ENCODE assay signal across 1 cellular context in genomic region chr14:100676089-100676685, GRCh38.
A peak's percentile ranks its signal among the peaks of the same experiment; 100 is the strongest.
TF ChIP-seq lines count a peak whose summit lies in the region.

No MANE protein-coding gene starts in this region.

TF ChIP-seq in K562, 482 proteins besides CTCF, POLR2A, EP300 and RAD21 (continued from another document and continues in another):
- TF ChIP-seq ZNF280B (CRISPR knock-in tag; IDR thresholded peaks at IDR 0.05) (no peak), CREB3 (tag; conservative IDR thresholded peaks at IDR 0.05; ENCODE audit: low read depth) (0 out of 2 replicates have a peak, but pooled peaks have one; percentile 26), GTF2E2 (tag; IDR thresholded peaks at IDR 0.05) (no peak), ZNF318 (IDR thresholded peaks at IDR 0.05; ENCODE audit: borderline replicate concordance in 1 of 2, low read depth in 1 of 2) (peak in 1 of 2 experiments; percentile 59; a peak in 1 of 4 replicates), STAT5A (IDR thresholded peaks at IDR 0.05; ENCODE audit: borderline replicate concordance, low read length) (peak; percentile 19; the same call in 1 of the 2 replicates), MAZ (CRISPR knock-in tag; conservative IDR thresholded peaks at IDR 0.05 in 1 of 2, IDR thresholded peaks at IDR 0.05 in 1 of 2) (peak; percentile 65 to 75; a peak in 3 of 4 replicates), YY1 (IDR thresholded peaks at IDR 0.05; ENCODE audit: borderline replicate concordance in 1 of 3, control insufficient read depth in 1 of 3, extremely low read depth in 1 of 3, insufficient read depth in 3 of 3, insufficient read length in 1 of 3, insufficient replicate concordance in 2 of 3, low read depth in 1 of 3, low read length in 2 of 3) (peak in 1 of 3 experiments; percentile 10), SMARCE1 (IDR thresholded peaks at IDR 0.05) (peak; percentile 64; the same call in 1 of the 2 replicates), NCOR1 (IDR thresholded peaks at IDR 0.05) (peak; percentile 68), ZHX1 (conservative IDR thresholded peaks at IDR 0.05; ENCODE audit: low read length) (no peak), RBM25 (IDR thresholded peaks at IDR 0.05; ENCODE audit: low read depth, low read length, severe bottlenecking) (peak; percentile 64), ZNF511 (CRISPR knock-in tag; IDR thresholded peaks at IDR 0.05) (no peak), SMARCA4 (IDR thresholded peaks at IDR 0.05) (peak; percentile 81), ZEB2 (IDR thresholded peaks at IDR 0.05) (peak; percentile 53; the same call in 1 of the 2 replicates), MTA3 (IDR thresholded peaks at IDR 0.05; ENCODE audit: borderline replicate concordance) (peak; percentile 68), ZNF445 (CRISPR knock-in tag; IDR thresholded peaks at IDR 0.05; ENCODE audit: low read depth) (no peak), HES1 (IDR thresholded peaks at IDR 0.05; ENCODE audit: low read depth) (peak; percentile 68), ZKSCAN1 (IDR thresholded peaks at IDR 0.05; ENCODE audit: low read depth, low read length) (no peak), ZNF699 (CRISPR knock-in tag; IDR thresholded peaks at IDR 0.05; ENCODE audit: insufficient replicate concordance) (no peak), MYC (IDR thresholded peaks at IDR 0.05; ENCODE audit: low read depth, low read length) (peak; percentile 52; the same call in 1 of the 2 replicates), MYC (CRISPR knock-in tag; IDR thresholded peaks at IDR 0.05; ENCODE audit: borderline replicate concordance, low read depth) (no peak), BRD4 (IDR thresholded peaks at IDR 0.05) (no peak), HNRNPL (IDR thresholded peaks at IDR 0.05; ENCODE audit: low read depth, low read length) (no peak), TAL1 (IDR thresholded peaks at IDR 0.05) (peak; percentile 60; the same call in 1 of the 2 replicates), ZNF639 (CRISPR knock-in tag; conservative IDR thresholded peaks at IDR 0.05 in 1 of 2, IDR thresholded peaks at IDR 0.05 in 1 of 2) (peak in 1 of 2 experiments; percentile 64; a peak in 1 of 4 replicates), DEAF1 (CRISPR knock-in tag; IDR thresholded peaks at IDR 0.05) (0 out of 2 replicates have a peak, but pooled peaks have one; percentile 3), CSDE1 (IDR thresholded peaks at IDR 0.05) (no peak), ZNF408 (CRISPR knock-in tag; IDR thresholded peaks at IDR 0.05; ENCODE audit: low read depth) (no peak), RCOR1 (IDR thresholded peaks at IDR 0.05; ENCODE audit: borderline replicate concordance in 1 of 2, low read depth in 2 of 2, low read length in 2 of 2) (peak in 1 of 2 experiments; percentile 81; a peak in 2 of 4 replicates), FOXJ2 (tag; IDR thresholded peaks at IDR 0.05) (0 out of 2 replicates have a peak, but pooled peaks have one; percentile 35), ZNF766 (CRISPR knock-in tag; conservative IDR thresholded peaks at IDR 0.05) (no peak), ZBED1 (IDR thresholded peaks at IDR 0.05) (peak; percentile 42; the same call in 1 of the 2 replicates), TBL1XR1 (IDR thresholded peaks at IDR 0.05; ENCODE audit: low read length in 2 of 2) (peak in 1 of 2 experiments; percentile 57; a peak in 2 of 4 replicates), KAT7 (CRISPR knock-in tag; IDR thresholded peaks at IDR 0.05; ENCODE audit: borderline replicate concordance) (no peak), HDAC2 (IDR thresholded peaks at IDR 0.05) (peak; percentile 41; the same call in 1 of the 2 replicates), ARID1B (IDR thresholded peaks at IDR 0.05) (peak; percentile 85), CBFA2T2 (conservative IDR thresholded peaks at IDR 0.05) (peak; percentile 70), TARDBP (IDR thresholded peaks at IDR 0.05) (no peak)
- TF ChIP-seq, protein P1, sequence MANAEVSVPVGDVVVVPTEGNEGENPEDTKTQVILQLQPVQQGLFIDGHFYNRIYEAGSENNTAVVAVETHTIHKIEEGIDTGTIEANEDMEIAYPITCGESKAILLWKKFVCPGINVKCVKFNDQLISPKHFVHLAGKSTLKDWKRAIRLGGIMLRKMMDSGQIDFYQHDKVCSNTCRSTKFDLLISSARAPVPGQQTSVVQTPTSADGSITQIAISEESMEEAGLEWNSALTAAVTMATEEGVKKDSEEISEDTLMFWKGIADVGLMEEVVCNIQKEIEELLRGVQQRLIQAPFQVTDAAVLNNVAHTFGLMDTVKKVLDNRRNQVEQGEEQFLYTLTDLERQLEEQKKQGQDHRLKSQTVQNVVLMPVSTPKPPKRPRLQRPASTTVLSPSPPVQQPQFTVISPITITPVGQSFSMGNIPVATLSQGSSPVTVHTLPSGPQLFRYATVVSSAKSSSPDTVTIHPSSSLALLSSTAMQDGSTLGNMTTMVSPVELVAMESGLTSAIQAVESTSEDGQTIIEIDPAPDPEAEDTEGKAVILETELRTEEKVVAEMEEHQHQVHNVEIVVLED (CRISPR knock-in tag; IDR thresholded peaks at IDR 0.05): no peak
- TF ChIP-seq, protein P2, sequence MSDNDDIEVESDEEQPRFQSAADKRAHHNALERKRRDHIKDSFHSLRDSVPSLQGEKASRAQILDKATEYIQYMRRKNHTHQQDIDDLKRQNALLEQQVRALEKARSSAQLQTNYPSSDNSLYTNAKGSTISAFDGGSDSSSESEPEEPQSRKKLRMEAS (CRISPR knock-in tag; IDR thresholded peaks at IDR 0.05): 0 out of 2 replicates have a peak, but pooled peaks have one; percentile 21
